ENCODE assay signal across 31 cellular contexts in genomic region chr6:36362551-36363389, GRCh38. TPM values are rescaled to one million over a fixed set of nuclear protein-coding genes. Genes with fewer than 3 reads are reported as not detected.
DNase-seq lines count a peak whose midpoint lies in the region; ATAC-seq and TF ChIP-seq lines count a peak whose summit lies in the region.
"Had no signal": no experiment of that assay in that cellular context is flagged by ENCODE, and none has a peak within 500 bp of the region (broad histone marks: within the 10 kb centered on the region; RNA-seq: fewer than 3 reads in every experiment).

No MANE protein-coding gene starts in this region.

- peak; percentile 82 for DNase-seq in SIG-M5 treated with dmso at 0.1 percent for 504 hours (lab: John Stamatoyannopoulos, UW; ENCODE audit: unreplicated experiment)
- no peak for DNase-seq in SIG-M5 (lab: John Stamatoyannopoulos, UW)
- DNase-seq in NB4 (ENCODE audit: low read depth): peak; percentile 87
- DNase-seq in endodermal cell: peak; percentile 39
- no peak for DNase-seq in stimulated activated naive B cell treated with anti-CD40 and anti-IgM and Interleukin-4, amounts not matched to agents 10 μg/mL and 1 μg/mL and 100 μg/mL, for 72 hours
- DNase-seq in GF-D8 (lab: John Stamatoyannopoulos, UW): no peak
- no peak for DNase-seq in RPMI8226
- DNase-seq in Karpas-422: no peak
- DNase-seq: activated CD4-positive, alpha-beta T cell treated with anti-CD3 and anti-CD28 coated beads, Interleukin-2, amount 10 ng/mL, durations not matched to agents 24 days and 14 days; activated CD8-positive, alpha-beta memory T cell treated with anti-CD3 and anti-CD28 coated beads, Interleukin-2, amount 10 ng/mL, durations not matched to agents 7 days and 5 days; effector CD4-positive, alpha-beta T cell; gastrocnemius medialis; GOT3; hippocampal formation; mucosa of descending colon; NCI-H1048; NCI-H1930; NCI-H69; OCI-M1; psoas muscle; Right ventricle myocardium superior; T-helper 1 cell; testis had no signal

- H3K4me3 ChIP-seq in NB4 (ENCODE audit: low read depth, low read length) (no peak overlapping the region), endodermal cell (ENCODE audit: low read length) (no peak overlapping the region), Karpas-422 (ENCODE audit: low read length) (no peak overlapping the region)
- H3K4me3 ChIP-seq: gastrocnemius medialis, mucosa of descending colon, psoas muscle, testis had no signal

- H3K4me1 Mint-ChIP-seq in endodermal cell: no peaks in the 10 kb centered on the region
- peaks cover 40 to 46% of the 10 kb centered on the region in 2 donors for H3K4me1 Mint-ChIP-seq in stimulated activated naive B cell treated with anti-CD40 and anti-IgM and Interleukin-4, amounts not matched to agents 10 μg/mL and 1 μg/mL and 100 μg/mL, for 72 hours

- H4K20me1 ChIP-seq in Karpas-422 (ENCODE audit: insufficient read depth, low read depth, low read length): no peaks in the 10 kb centered on the region

- H3K27me3 Mint-ChIP-seq in endodermal cell (ENCODE audit: insufficient read depth): no peaks in the 10 kb centered on the region
- H3K27me3 Mint-ChIP-seq in stimulated activated naive B cell treated with anti-CD40 and anti-IgM and Interleukin-4, amounts not matched to agents 10 μg/mL and 1 μg/mL and 100 μg/mL, for 72 hours: no peaks in the 10 kb centered on the region
- H3K27me3 Mint-ChIP-seq: stimulated activated memory B cell treated with anti-CD40 and anti-IgM and Interleukin-4, amounts not matched to agents 10 μg/mL and 1 μg/mL and 100 μg/mL, for 72 hours had no signal

- H3K27me3 ChIP-seq in endodermal cell (ENCODE audit: control insufficient read depth, insufficient read depth, low read length, poor library complexity, severe bottlenecking) (no peaks in the 10 kb centered on the region), Karpas-422 (ENCODE audit: low read length) (no peaks in the 10 kb centered on the region)
- H3K27me3 ChIP-seq: gastrocnemius medialis, testis had no signal

- no peak for TF ChIP-seq POLR2A in NB4 (IDR thresholded peaks at IDR 0.05; ENCODE audit: extremely low read depth, insufficient read length)

- H3K4me3 Mint-ChIP-seq in endodermal cell: no peak overlapping the region
- no peak overlapping the region for H3K4me3 Mint-ChIP-seq in stimulated activated naive B cell treated with anti-CD40 and anti-IgM and Interleukin-4, amounts not matched to agents 10 μg/mL and 1 μg/mL and 100 μg/mL, for 72 hours
- H3K4me3 Mint-ChIP-seq: activated CD4-positive, alpha-beta T cell treated with anti-CD3 and anti-CD28 coated beads, Interleukin-2, amount 10 ng/mL, durations not matched to agents 24 days and 14 days; activated CD8-positive, alpha-beta memory T cell treated with anti-CD3 and anti-CD28 coated beads, Interleukin-2, amount 10 ng/mL, durations not matched to agents 7 days and 5 days; stimulated activated memory B cell treated with anti-CD40 and anti-IgM and Interleukin-4, amounts not matched to agents 10 μg/mL and 1 μg/mL and 100 μg/mL, for 72 hours had no signal

- H3K9me3 ChIP-seq in endodermal cell (ENCODE audit: control insufficient read depth, low read length) (peaks cover 10% of the 10 kb centered on the region), Karpas-422 (ENCODE audit: low read length) (no peaks in the 10 kb centered on the region)
- H3K9me3 ChIP-seq: gastrocnemius medialis, mucosa of descending colon, psoas muscle, testis had no signal

- TF ChIP-seq CTCF in NB4 (IDR thresholded peaks at IDR 0.05; ENCODE audit: low read depth, low read length) (no peak), endodermal cell (conservative IDR thresholded peaks at IDR 0.05) (no peak)

- H3K4me1 ChIP-seq in endodermal cell (ENCODE audit: control insufficient read depth, insufficient read depth, low read length) (no peaks in the 10 kb centered on the region), Karpas-422 (ENCODE audit: low read length) (peaks cover 28% of the 10 kb centered on the region)

- no peaks in the 10 kb centered on the region for H3K79me2 ChIP-seq in Karpas-422 (ENCODE audit: low read length)

- H3K9me3 Mint-ChIP-seq in endodermal cell: no peaks in the 10 kb centered on the region
- H3K9me3 Mint-ChIP-seq in stimulated activated naive B cell treated with anti-CD40 and anti-IgM and Interleukin-4, amounts not matched to agents 10 μg/mL and 1 μg/mL and 100 μg/mL, for 72 hours: no peaks in the 10 kb centered on the region
- H3K9me3 Mint-ChIP-seq: activated CD4-positive, alpha-beta T cell treated with anti-CD3 and anti-CD28 coated beads, Interleukin-2, amount 10 ng/mL, durations not matched to agents 24 days and 14 days; activated naive CD4-positive, alpha-beta T cell treated with anti-CD3 and anti-CD28 coated beads, Interleukin-2, amount 50 U/mL, for 72 hours; stimulated activated memory B cell treated with anti-CD40 and anti-IgM and Interleukin-4, amounts not matched to agents 10 μg/mL and 1 μg/mL and 100 μg/mL, for 72 hours had no signal

- WGBS in endodermal cell (ENCODE audit: insufficient coverage in 1 of 2, insufficient read length in 1 of 2), 2 experiments: 93 to 95% methylated on average over 22 to 27 of the region's 27 CpGs

- H3K27ac ChIP-seq in endodermal cell (ENCODE audit: low read depth, low read length) (no peak overlapping the region), Karpas-422 (ENCODE audit: low read length) (no peak overlapping the region)
- H3K27ac ChIP-seq: 22Rv1, gastrocnemius medialis, psoas muscle, testis, VCaP had no signal

- peak overlapping the region; percentile 6 for H3K27ac Mint-ChIP-seq in endodermal cell
- peak overlapping the region; percentile 26 for H3K27ac Mint-ChIP-seq in stimulated activated naive B cell treated with anti-CD40 and anti-IgM and Interleukin-4, amounts not matched to agents 10 μg/mL and 1 μg/mL and 100 μg/mL, for 72 hours
- H3K27ac Mint-ChIP-seq: activated CD4-positive, alpha-beta T cell treated with anti-CD3 and anti-CD28 coated beads, Interleukin-2, amount 10 ng/mL, durations not matched to agents 24 days and 14 days; activated CD8-positive, alpha-beta memory T cell treated with anti-CD3 and anti-CD28 coated beads, Interleukin-2, amount 10 ng/mL, durations not matched to agents 7 days and 5 days had no signal

- H3K9ac ChIP-seq in endodermal cell (ENCODE audit: extremely low read depth, low read length, poor library complexity, severe bottlenecking) (no peak overlapping the region), Karpas-422 (ENCODE audit: low read length) (no peak overlapping the region)

- H3K9me2 ChIP-seq in Karpas-422 (replicated peaks; ENCODE audit: insufficient read depth, low read length): no peaks in the 10 kb centered on the region

- H3K36me3 ChIP-seq in endodermal cell (ENCODE audit: control insufficient read depth, insufficient read depth, low read length): no peaks in the 10 kb centered on the region
- H3K36me3 ChIP-seq in Karpas-422 (ENCODE audit: insufficient read depth, low read length): no peaks in the 10 kb centered on the region
- H3K36me3 ChIP-seq: gastrocnemius medialis had no signal

- ATAC-seq in stimulated activated naive B cell treated with anti-CD40 and anti-IgM and Interleukin-4, amounts not matched to agents 10 μg/mL and 1 μg/mL and 100 μg/mL, for 72 hours (replicated peaks): no peak
- ATAC-seq: activated CD8-positive, alpha-beta memory T cell treated with anti-CD3 and anti-CD28 coated beads, Interleukin-2, amount 10 ng/mL, durations not matched to agents 7 days and 5 days; activated naive CD4-positive, alpha-beta T cell treated with anti-CD3 and anti-CD28 coated beads, Interleukin-2, amount 50 U/mL, for 72 hours; gastrocnemius medialis; mucosa of descending colon; psoas muscle; stimulated activated memory B cell treated with anti-CD40 and anti-IgM and Interleukin-4, amounts not matched to agents 10 μg/mL and 1 μg/mL and 100 μg/mL, for 72 hours had no signal

- H3K36me3 Mint-ChIP-seq in endodermal cell (ENCODE audit: low read depth): no peaks in the 10 kb centered on the region
- no peaks in the 10 kb centered on the region for H3K36me3 Mint-ChIP-seq in stimulated activated naive B cell treated with anti-CD40 and anti-IgM and Interleukin-4, amounts not matched to agents 10 μg/mL and 1 μg/mL and 100 μg/mL, for 72 hours
- H3K36me3 Mint-ChIP-seq: activated naive CD4-positive, alpha-beta T cell treated with anti-CD3 and anti-CD28 coated beads, Interleukin-2, amount 50 U/mL, for 72 hours; stimulated activated memory B cell treated with anti-CD40 and anti-IgM and Interleukin-4, amounts not matched to agents 10 μg/mL and 1 μg/mL and 100 μg/mL, for 72 hours had no signal

- H2AFZ ChIP-seq in Karpas-422 (ENCODE audit: low read length): no peak overlapping the region

- H3K4me2 ChIP-seq in Karpas-422 (ENCODE audit: low read depth, low read length, poor library complexity, severe bottlenecking): no peak overlapping the region

RNA-seq across cellular contexts. Expression of gene ETV7, which starts 24.7 kb away (rescaled TPM):
- under 1 TPM; 0.42 TPM for total RNA-seq in endodermal cell
- 0.18 TPM for polyA plus RNA-seq in endodermal cell (2013, experiment 1 of 2)
- polyA plus RNA-seq in endodermal cell (2013, experiment 2 of 2): 0.41 TPM
- total RNA-seq in Karpas-422 (2014; rRNA removed; shearing (Covaris generic); ENCODE audit: low replicate concordance): not detected in 2 replicates
- total RNA-seq: cerebellum, gastrocnemius medialis, psoas muscle, Right ventricle myocardium superior, skeletal muscle tissue had no signal

RNA-seq across cellular contexts. Expression of gene BNIP5, which starts 26.1 kb away (rescaled TPM):
- not detected for total RNA-seq in endodermal cell
- polyA plus RNA-seq in endodermal cell (2013, experiment 1 of 2): not detected
- polyA plus RNA-seq in endodermal cell (2013, experiment 2 of 2): 0.08 TPM
- total RNA-seq in Karpas-422 (2014; rRNA removed; shearing (Covaris generic); ENCODE audit: low replicate concordance): not detected in 2 replicates
- total RNA-seq: activated CD4-positive, alpha-beta T cell treated with anti-CD3 and anti-CD28 coated beads, Interleukin-2, amount 10 ng/mL, durations not matched to agents 24 days and 14 days; activated CD8-positive, alpha-beta memory T cell treated with anti-CD3 and anti-CD28 coated beads, Interleukin-2, amount 10 ng/mL, durations not matched to agents 7 days and 5 days; activated naive CD4-positive, alpha-beta T cell treated with anti-CD3 and anti-CD28 coated beads, Interleukin-2, amount 50 U/mL, for 72 hours; cerebellum; gastrocnemius medialis; lower leg skin; psoas muscle; Right ventricle myocardium superior; skeletal muscle tissue had no signal
- polyA plus RNA-seq: esophagus had no signal

Comparison
In these comparisons a context has a peak if more than half of its experiments do, and no peak if none do; other contexts are left out.
1. DNase-seq: peak in SIG-M5 treated with dmso at 0.1 percent for 504 hours (single experiment), NB4 (single experiment) and endodermal cell (single experiment); none in SIG-M5 (single experiment), stimulated activated naive B cell treated with anti-CD40 and anti-IgM and Interleukin-4, amounts not matched to agents 10 μg/mL and 1 μg/mL and 100 μg/mL, for 72 hours (single experiment), GF-D8 (single experiment), RPMI8226 (single experiment) and Karpas-422 (single experiment).